In genomic region chr2:124281556-124281955, GRCh38 we compare ENCODE assay signal across 18 cellular contexts.
"Had no signal": no experiment of that assay in that cellular context is flagged by ENCODE, and none has a peak within 500 bp of the region (broad histone marks: within the 10 kb centered on the region; RNA-seq: fewer than 3 reads in every experiment).

No MANE protein-coding gene starts in this region.

- H3K27ac Mint-ChIP-seq: naive thymus-derived CD8-positive, alpha-beta T cell had no signal

- ATAC-seq: heart right ventricle; mucosa of descending colon; naive thymus-derived CD8-positive, alpha-beta T cell had no signal

- H3K4me1 ChIP-seq: colonic mucosa, heart right ventricle, right atrium auricular region, suprapubic skin, transverse colon had no signal

- H3K4me3 ChIP-seq: colonic mucosa, heart right ventricle, mucosa of descending colon, ovary, right atrium auricular region, suprapubic skin, transverse colon had no signal

- FAIRE-seq: frontal cortex, islet of Langerhans, small intestine had no signal

- H3K4me3 Mint-ChIP-seq: naive thymus-derived CD8-positive, alpha-beta T cell had no signal

- H3K36me3 Mint-ChIP-seq: naive thymus-derived CD8-positive, alpha-beta T cell had no signal

- H3K9me3 ChIP-seq: colonic mucosa, mucosa of descending colon, ovary, suprapubic skin, transverse colon had no signal

- H3K27me3 ChIP-seq: colonic mucosa, heart right ventricle, ovary, right atrium auricular region, suprapubic skin, transverse colon had no signal

- H3K27ac ChIP-seq: colonic mucosa, heart right ventricle, ovary, right atrium auricular region, suprapubic skin, transverse colon had no signal

- H3K4me1 Mint-ChIP-seq: naive thymus-derived CD8-positive, alpha-beta T cell had no signal

- H3K36me3 ChIP-seq: colonic mucosa, heart right ventricle, ovary, right atrium auricular region, suprapubic skin, transverse colon had no signal

- DNase-seq: colonic mucosa; dermis blood vessel endothelial cell; hypothalamus; kidney glomerular epithelial cell; mammary epithelial cell; mucosa of descending colon; naive thymus-derived CD8-positive, alpha-beta T cell; nucleus accumbens; ovary; small intestine; stimulated activated CD4-positive, alpha-beta T cell treated with anti-CD3 and anti-CD28 coated beads, Interleukin-2, amount 100 ng/mL, for 48 hours; stimulated activated naive CD4-positive, alpha-beta T cell treated with Interleukin-2 at 50 U/mL for 16 hours; transverse colon had no signal

- H3K27me3 Mint-ChIP-seq: naive thymus-derived CD8-positive, alpha-beta T cell had no signal
